ENCODE assay signal across 8 cellular contexts in the genomic region with DNA sequence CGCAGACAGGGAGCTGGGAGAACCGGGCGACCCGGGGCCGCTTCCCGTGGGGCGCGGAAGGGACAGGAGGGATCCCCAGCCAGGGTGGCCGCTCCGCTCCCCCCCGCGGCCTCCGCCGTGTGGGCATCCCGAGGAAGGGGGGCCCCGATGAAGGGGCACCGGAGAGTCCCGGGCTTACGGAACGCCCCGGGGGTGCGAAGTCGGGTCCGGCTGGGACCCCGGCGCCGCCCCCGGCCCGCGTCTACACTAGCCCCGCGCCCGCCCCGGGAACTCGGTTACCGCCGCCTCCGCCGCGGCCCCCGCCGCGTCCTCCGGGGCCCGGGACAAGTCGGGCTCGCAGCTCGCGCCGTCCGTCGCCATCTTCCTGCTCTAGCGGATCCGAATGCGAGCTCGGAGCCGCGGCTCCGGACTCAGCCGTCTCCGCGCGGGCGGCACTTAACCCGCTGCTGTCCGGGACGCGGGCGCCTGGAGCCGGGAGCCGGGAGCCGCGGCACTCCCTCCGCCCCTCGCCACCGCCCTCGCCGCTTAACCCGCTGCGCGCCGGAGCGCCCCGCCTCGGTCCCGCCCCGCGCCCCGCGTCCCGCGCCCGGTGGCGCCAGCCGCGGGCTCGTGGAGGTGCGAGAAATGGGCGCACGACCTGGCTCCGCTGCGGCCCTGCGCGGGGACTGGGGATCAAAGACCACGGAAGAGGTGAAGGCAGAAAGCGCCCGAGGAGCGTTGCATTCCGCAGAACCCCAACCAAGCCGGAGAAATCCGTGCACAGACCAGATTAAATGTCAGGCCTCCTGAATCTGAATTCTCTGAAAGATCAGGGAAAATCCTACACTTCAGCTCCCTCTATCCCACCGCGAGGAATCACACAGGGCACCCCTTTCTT. TPM values are rescaled to one million over a fixed set of nuclear protein-coding genes. Genes with fewer than 3 reads are reported as not detected.
A peak's percentile ranks its signal among the peaks of the same experiment; 100 is the strongest.
DNase-seq lines count a peak whose midpoint lies in the region; ATAC-seq and TF ChIP-seq lines count a peak whose summit lies in the region.

A gene with protein sequence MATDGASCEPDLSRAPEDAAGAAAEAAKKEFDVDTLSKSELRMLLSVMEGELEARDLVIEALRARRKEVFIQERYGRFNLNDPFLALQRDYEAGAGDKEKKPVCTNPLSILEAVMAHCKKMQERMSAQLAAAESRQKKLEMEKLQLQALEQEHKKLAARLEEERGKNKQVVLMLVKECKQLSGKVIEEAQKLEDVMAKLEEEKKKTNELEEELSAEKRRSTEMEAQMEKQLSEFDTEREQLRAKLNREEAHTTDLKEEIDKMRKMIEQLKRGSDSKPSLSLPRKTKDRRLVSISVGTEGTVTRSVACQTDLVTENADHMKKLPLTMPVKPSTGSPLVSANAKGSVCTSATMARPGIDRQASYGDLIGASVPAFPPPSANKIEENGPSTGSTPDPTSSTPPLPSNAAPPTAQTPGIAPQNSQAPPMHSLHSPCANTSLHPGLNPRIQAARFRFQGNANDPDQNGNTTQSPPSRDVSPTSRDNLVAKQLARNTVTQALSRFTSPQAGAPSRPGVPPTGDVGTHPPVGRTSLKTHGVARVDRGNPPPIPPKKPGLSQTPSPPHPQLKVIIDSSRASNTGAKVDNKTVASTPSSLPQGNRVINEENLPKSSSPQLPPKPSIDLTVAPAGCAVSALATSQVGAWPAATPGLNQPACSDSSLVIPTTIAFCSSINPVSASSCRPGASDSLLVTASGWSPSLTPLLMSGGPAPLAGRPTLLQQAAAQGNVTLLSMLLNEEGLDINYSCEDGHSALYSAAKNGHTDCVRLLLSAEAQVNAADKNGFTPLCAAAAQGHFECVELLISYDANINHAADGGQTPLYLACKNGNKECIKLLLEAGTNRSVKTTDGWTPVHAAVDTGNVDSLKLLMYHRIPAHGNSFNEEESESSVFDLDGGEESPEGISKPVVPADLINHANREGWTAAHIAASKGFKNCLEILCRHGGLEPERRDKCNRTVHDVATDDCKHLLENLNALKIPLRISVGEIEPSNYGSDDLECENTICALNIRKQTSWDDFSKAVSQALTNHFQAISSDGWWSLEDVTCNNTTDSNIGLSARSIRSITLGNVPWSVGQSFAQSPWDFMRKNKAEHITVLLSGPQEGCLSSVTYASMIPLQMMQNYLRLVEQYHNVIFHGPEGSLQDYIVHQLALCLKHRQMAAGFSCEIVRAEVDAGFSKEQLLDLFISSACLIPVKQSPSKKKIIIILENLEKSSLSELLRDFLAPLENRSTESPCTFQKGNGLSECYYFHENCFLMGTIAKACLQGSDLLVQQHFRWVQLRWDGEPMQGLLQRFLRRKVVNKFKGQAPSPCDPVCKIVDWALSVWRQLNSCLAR (N-terminal part only) (minus strand): TSS at position 386 of the 877 bp plus-strand sequence. CDS start 26 bp downstream, at position 360.

- no peaks in the 10 kb centered on the region for H3K36me3 Mint-ChIP-seq in T-cell

- in situ Hi-C loops in HAP-1 (cut with MboI; ENCODE audit: low sequenced_read_pairs) = no loop called here

- ATAC-seq in T-cell (replicated peaks in 1 of 4) (peak in 2 of 4 experiments; percentile 17 to 34), thoracic aorta (ENCODE audit: insufficient number of reproducible peaks, low FRiP score, low read depth) (no peak), HG03196 (IDR thresholded peaks at IDR 0.05; ENCODE audit: unreplicated experiment) (no peak)

- no peak within 1 kb of the TSS for H3K27ac Mint-ChIP-seq in T-cell

- H2AK5ac ChIP-seq in mesendoderm (ENCODE audit: low read length) = no peak within 1 kb of the TSS

- no peak for TF ChIP-seq CTCF in epithelial cell of esophagus (IDR thresholded peaks at IDR 0.05; ENCODE audit: insufficient read depth, low read depth, low read length, missing control alignments)
- no peak for TF ChIP-seq CTCF in thoracic aorta (IDR thresholded peaks at IDR 0.05)

- DNase-seq in COR-L47 (lab: John Stamatoyannopoulos, UW) (peak; percentile 15), HAP-1 (ENCODE audit: low spot score in 2 of 2) (peak; percentile 49 to 77), T-cell (no peak), epithelial cell of esophagus (ENCODE audit: low read depth) (peak; percentile 66), mesendoderm (peak; percentile 60), thoracic aorta (ENCODE audit: low spot score) (no peak), 8988T (no peak)

- peak within 1 kb of the TSS; percentile 99 for H3K18ac ChIP-seq in mesendoderm (ENCODE audit: low read length)

- H4K5ac ChIP-seq in mesendoderm (ENCODE audit: low read length) = no peak within 1 kb of the TSS

- peak within 1 kb of the TSS; percentile 85 for H3K56ac ChIP-seq in mesendoderm (ENCODE audit: low read length)

- no peaks in the 10 kb centered on the region for H3K9me3 Mint-ChIP-seq in T-cell

- no peak within 1 kb of the TSS for H2BK5ac ChIP-seq in mesendoderm (ENCODE audit: low read length)

- H4K8ac ChIP-seq in mesendoderm (ENCODE audit: low read depth, low read length) = peak within 1 kb of the TSS; percentile 58

- H3K9me3 ChIP-seq in HAP-1 (no peaks in the 10 kb centered on the region), thoracic aorta (no peaks in the 10 kb centered on the region)

- peaks cover 0 to 10% (median 7%) of the 10 kb centered on the region in 3 donors for H3K4me1 Mint-ChIP-seq in T-cell

- peaks cover 2% of the 10 kb centered on the region for H3K79me2 ChIP-seq in mesendoderm (ENCODE audit: control insufficient read depth, insufficient read depth, low read length)

- peak within 1 kb of the TSS; percentile 82 for H3K4me2 ChIP-seq in mesendoderm (ENCODE audit: low read length)

- H3K27me3 Mint-ChIP-seq in T-cell = peaks cover 36 to 48% of the 10 kb centered on the region in 2 donors

- peak within 1 kb of the TSS; percentile 48 for H3K23ac ChIP-seq in mesendoderm (ENCODE audit: low read length)

- H3K27me3 ChIP-seq in HAP-1 (ENCODE audit: low read depth) (no peaks in the 10 kb centered on the region), mesendoderm (ENCODE audit: insufficient read depth, low read length, poor library complexity) (no peaks in the 10 kb centered on the region), thoracic aorta (replicated peaks; ENCODE audit: insufficient read depth) (no peaks in the 10 kb centered on the region)

- H3K4me1 ChIP-seq in HAP-1 (peaks cover 33% of the 10 kb centered on the region), mesendoderm (ENCODE audit: control insufficient read depth, low read depth, low read length) (peaks cover 1% of the 10 kb centered on the region), thoracic aorta (ENCODE audit: control insufficient read depth in 1 of 2, low read depth in 2 of 2) (peaks cover 0 to 21% of the 10 kb centered on the region in 2 donors)

- H2BK15ac ChIP-seq in mesendoderm (replicated peaks; ENCODE audit: low read depth) = no peak within 1 kb of the TSS

- peak within 1 kb of the TSS; percentile 59 for H3K4ac ChIP-seq in mesendoderm (ENCODE audit: low read depth, low read length)

- POLR2A ChIA-PET in T-cell (lab: Charles Lee) = no interaction called here

- H3K9ac ChIP-seq in mesendoderm (ENCODE audit: low read length) = peak within 1 kb of the TSS; percentile 75

- peak within 1 kb of the TSS; percentile 18 to 63 (median 28) for H3K4me3 Mint-ChIP-seq in T-cell

- H3K4me3 ChIP-seq in HAP-1 = peak within 1 kb of the TSS; percentile 72
- peak within 1 kb of the TSS; percentile 60 for H3K4me3 ChIP-seq in epithelial cell of esophagus (ENCODE audit: low read length)
- H3K4me3 ChIP-seq in mesendoderm (ENCODE audit: low read length) = peak within 1 kb of the TSS; percentile 75
- peak within 1 kb of the TSS; percentile 95 for H3K4me3 ChIP-seq in thoracic aorta

- H3K36me3 ChIP-seq in HAP-1 (replicated peaks) = no peaks in the 10 kb centered on the region
- H3K36me3 ChIP-seq in mesendoderm (ENCODE audit: control insufficient read depth, insufficient read depth, low read length) = no peaks in the 10 kb centered on the region
- no peaks in the 10 kb centered on the region for H3K36me3 ChIP-seq in thoracic aorta

- H3K79me1 ChIP-seq in mesendoderm (ENCODE audit: low read length) = no peaks in the 10 kb centered on the region

- CTCF ChIA-PET in T-cell (lab: Charles Lee) = no interaction called here

- H3K27ac ChIP-seq in mesendoderm (ENCODE audit: low read depth, low read length) (peak within 1 kb of the TSS; percentile 39), thoracic aorta (peak within 1 kb of the TSS in 1 of 2 donors; percentile 43)

- WGBS in mesendoderm (ENCODE audit: extremely low coverage, insufficient coverage, low lambda C conversion rate) = no CpG with 5 or more reads among the region's 113 CpGs

- peak within 1 kb of the TSS; percentile 95 for H2BK120ac ChIP-seq in mesendoderm (ENCODE audit: low read depth, low read length)

RNA-seq across cellular contexts. Expression of the gene that starts here (rescaled TPM):
- total RNA-seq in T-cell = under 1 TPM in 3 of 5 donors, not detected in 2; 0.06 to 0.61 (median 0.16) TPM
- 2.3 TPM for polyA plus RNA-seq in mesendoderm (2013, experiment 1 of 2)
- 3.2 TPM for polyA plus RNA-seq in mesendoderm (2013, experiment 2 of 2)
- total RNA-seq in thoracic aorta = 10 to 100 TPM in 1 of 2 donors, 1 to 10 TPM in 1; 9.2 to 12.0 TPM

Comparison
In these comparisons a context has a peak if more than half of its experiments do, and no peak if none do; other contexts are left out.
1. RNA of the gene that starts here (total RNA-seq): 9.2 to 12.0 TPM in thoracic aorta; 0.06 to 0.61 TPM in T-cell; every median in the first group is over 4 times any median in the second.
2. DNase-seq: peak in COR-L47 (single experiment), HAP-1 (2 of 2), epithelial cell of esophagus (single experiment) and mesendoderm (single experiment); none in T-cell (0 of 34), thoracic aorta (single experiment) and 8988T (single experiment).
3. Peak in every context shown above with its lines, with median percentiles within 50 percentile points of each other: H3K4me3 ChIP-seq.